2 cellular contexts compared by ENCODE assay signal in the genomic region with DNA sequence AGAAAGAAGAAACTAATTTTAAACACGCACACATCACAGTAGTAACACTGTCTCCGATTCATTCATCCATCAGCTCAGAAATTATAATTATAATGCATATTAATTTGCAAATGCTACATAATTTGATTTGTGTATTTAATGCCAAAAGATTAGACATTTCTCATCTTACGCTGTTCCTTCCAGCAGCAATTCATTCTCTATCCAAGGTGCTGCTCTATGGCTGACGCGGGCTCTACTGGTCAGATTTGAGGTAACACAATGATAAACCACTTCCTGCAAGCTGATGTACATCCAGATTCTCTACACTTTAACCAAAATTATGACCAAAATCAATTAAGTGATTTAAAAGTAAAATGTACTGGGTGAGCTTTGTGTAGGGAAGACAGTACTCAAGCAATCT.
TF ChIP-seq lines count a peak whose summit lies in the region.

No MANE protein-coding gene starts in this region.

TF ChIP-seq in SK-N-SH, 30 proteins besides CTCF, POLR2A, EP300 and RAD21 (continued from another document):
- TF ChIP-seq REST (IDR thresholded peaks at IDR 0.05; ENCODE audit: low read depth, low read length), result peak; percentile 83
- no peak for TF ChIP-seq SIN3A (IDR thresholded peaks at IDR 0.05; ENCODE audit: borderline replicate concordance, low read depth, low read length)

TF ChIP-seq in SK-N-SH treated with all-trans-retinoic acid at 6 μM for 48 hours, 23 proteins besides CTCF, POLR2A, EP300 and RAD21 (continued from another document):
- TF ChIP-seq, protein P1, sequence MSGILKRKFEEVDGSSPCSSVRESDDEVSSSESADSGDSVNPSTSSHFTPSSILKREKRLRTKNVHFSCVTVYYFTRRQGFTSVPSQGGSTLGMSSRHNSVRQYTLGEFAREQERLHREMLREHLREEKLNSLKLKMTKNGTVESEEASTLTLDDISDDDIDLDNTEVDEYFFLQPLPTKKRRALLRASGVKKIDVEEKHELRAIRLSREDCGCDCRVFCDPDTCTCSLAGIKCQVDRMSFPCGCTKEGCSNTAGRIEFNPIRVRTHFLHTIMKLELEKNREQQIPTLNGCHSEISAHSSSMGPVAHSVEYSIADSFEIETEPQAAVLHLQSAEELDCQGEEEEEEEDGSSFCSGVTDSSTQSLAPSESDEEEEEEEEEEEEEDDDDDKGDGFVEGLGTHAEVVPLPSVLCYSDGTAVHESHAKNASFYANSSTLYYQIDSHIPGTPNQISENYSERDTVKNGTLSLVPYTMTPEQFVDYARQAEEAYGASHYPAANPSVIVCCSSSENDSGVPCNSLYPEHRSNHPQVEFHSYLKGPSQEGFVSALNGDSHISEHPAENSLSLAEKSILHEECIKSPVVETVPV (CRISPR knock-in tag; IDR thresholded peaks at IDR 0.05), result no peak
- TF ChIP-seq ZNF565 (CRISPR knock-in tag; conservative IDR thresholded peaks at IDR 0.05; ENCODE audit: low read depth) (no peak), ZFP30 (CRISPR knock-in tag; IDR thresholded peaks at IDR 0.05) (no peak), SNAI2 (CRISPR knock-in tag; IDR thresholded peaks at IDR 0.05) (no peak), GLIS3 (CRISPR knock-in tag; IDR thresholded peaks at IDR 0.05) (no peak), ESRRG (CRISPR knock-in tag; IDR thresholded peaks at IDR 0.05) (no peak), ZNF70 (CRISPR knock-in tag; IDR thresholded peaks at IDR 0.05) (no peak), TCF4 (CRISPR knock-in tag; IDR thresholded peaks at IDR 0.05; ENCODE audit: borderline replicate concordance) (no peak), ZC3H10 (CRISPR knock-in tag; IDR thresholded peaks at IDR 0.05) (no peak), TSHZ2 (CRISPR knock-in tag; IDR thresholded peaks at IDR 0.05) (no peak), ZFP3 (CRISPR knock-in tag; IDR thresholded peaks at IDR 0.05) (no peak), RARB (CRISPR knock-in tag; IDR thresholded peaks at IDR 0.05) (no peak), PATZ1 (CRISPR knock-in tag; IDR thresholded peaks at IDR 0.05; ENCODE audit: borderline replicate concordance) (no peak)
- TF ChIP-seq, protein P2, sequence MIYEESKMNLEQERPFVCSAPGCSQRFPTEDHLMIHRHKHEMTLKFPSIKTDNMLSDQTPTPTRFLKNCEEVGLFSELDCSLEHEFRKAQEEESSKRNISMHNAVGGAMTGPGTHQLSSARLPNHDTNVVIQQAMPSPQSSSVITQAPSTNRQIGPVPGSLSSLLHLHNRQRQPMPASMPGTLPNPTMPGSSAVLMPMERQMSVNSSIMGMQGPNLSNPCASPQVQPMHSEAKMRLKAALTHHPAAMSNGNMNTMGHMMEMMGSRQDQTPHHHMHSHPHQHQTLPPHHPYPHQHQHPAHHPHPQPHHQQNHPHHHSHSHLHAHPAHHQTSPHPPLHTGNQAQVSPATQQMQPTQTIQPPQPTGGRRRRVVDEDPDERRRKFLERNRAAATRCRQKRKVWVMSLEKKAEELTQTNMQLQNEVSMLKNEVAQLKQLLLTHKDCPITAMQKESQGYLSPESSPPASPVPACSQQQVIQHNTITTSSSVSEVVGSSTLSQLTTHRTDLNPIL (CRISPR knock-in tag; IDR thresholded peaks at IDR 0.05; ENCODE audit: low read depth), result no peak
TF ChIP-seq in SK-N-SH treated with all-trans-retinoic acid at 6 μM for 48 hours: peak in this region for 0.
